Comparison of ENCODE assay signal across 26 cellular contexts in genomic region chrX:8939344-8939743, GRCh38.
DNase-seq lines count a peak whose midpoint lies in the region; ATAC-seq lines count a peak whose summit lies in the region.
"Had no signal": no experiment of that assay in that cellular context is flagged by ENCODE, and none has a peak within 500 bp of the region (broad histone marks: within the 10 kb centered on the region; RNA-seq: fewer than 3 reads in every experiment).

No MANE protein-coding gene starts in this region.

- ATAC-seq in stimulated activated naive CD8-positive, alpha-beta T cell treated with anti-CD3 and anti-CD28 coated beads, Interleukin-15, Interleukin-2, amounts not matched to agents 100 U/mL and 50 U/mL, for 24 hours, result no peak
- ATAC-seq: activated naive CD8-positive, alpha-beta T cell treated with anti-CD3 and anti-CD28 coated beads, Interleukin-2, amount 50 U/mL, for 24 hours; effector memory CD8-positive, alpha-beta T cell; GM12878; stimulated activated naive B cell treated with anti-CD40 and anti-IgM and Interleukin-4, amounts not matched to agents 10 μg/mL and 1 μg/mL and 100 μg/mL, for 72 hours; T-helper 17 cell had no signal

- DNase-seq in NCI-H1436 treated with DMSO at 0.1 percent for 48 hours (lab: John Stamatoyannopoulos, UW) (peak; percentile 2), NCI-H1436 (lab: John Stamatoyannopoulos, UW) (no peak), DMS53 (lab: John Stamatoyannopoulos, UW) (peak; percentile 80), NCI-H69 (lab: John Stamatoyannopoulos, UW) (peak; percentile 19), SW480 (ENCODE audit: low spot score) (peak; percentile 63), NCI-H446 treated with DMSO at 0.1 percent for 48 hours (lab: John Stamatoyannopoulos, UW) (no peak), cerebellum (ENCODE audit: low spot score) (no peak)
- no peak for DNase-seq in stimulated activated naive CD8-positive, alpha-beta T cell treated with anti-CD3 and anti-CD28 coated beads, Interleukin-15, Interleukin-2, amounts not matched to agents 100 U/mL and 50 U/mL, for 24 hours
- DNase-seq: 8988T; activated CD4-positive, alpha-beta T cell treated with anti-CD3 and anti-CD28 coated beads, Interleukin-2, amount 50 U/mL, for 48 hours; activated CD4-positive, CD25-positive, alpha-beta regulatory T cell treated with anti-CD3 and anti-CD28 coated beads, Interleukin-2, amount 50 U/mL, for 72 hours; activated naive CD8-positive, alpha-beta T cell treated with anti-CD3 and anti-CD28 coated beads, Interleukin-2, amount 50 U/mL, for 24 hours; activated T-cell treated with anti-CD3 and anti-CD28 coated beads, Interleukin-2, amount 50 U/mL, for 48 hours; cortex of kidney; effector memory CD8-positive, alpha-beta T cell; erythroblast; GOT3; Kasumi-1; mesendoderm; NCI-H1930; NCI-H526 treated with DMSO at 0.1 percent for 48 hours; SK-N-SH; small intestine; stimulated activated naive B cell treated with anti-CD40 and anti-IgM and Interleukin-4, amounts not matched to agents 10 μg/mL and 1 μg/mL and 100 μg/mL, for 72 hours; T-helper 17 cell had no signal

Comparison
In these comparisons a context has a peak if more than half of its experiments do, and no peak if none do; other contexts are left out.
1. DNase-seq: peak in NCI-H1436 treated with DMSO at 0.1 percent for 48 hours (single experiment), DMS53 (single experiment), NCI-H69 (single experiment) and SW480 (single experiment); none in NCI-H1436 (single experiment), NCI-H446 treated with DMSO at 0.1 percent for 48 hours (single experiment), cerebellum (single experiment) and stimulated activated naive CD8-positive, alpha-beta T cell treated with anti-CD3 and anti-CD28 coated beads, Interleukin-15, Interleukin-2, amounts not matched to agents 100 U/mL and 50 U/mL, for 24 hours (single experiment).